22 cellular contexts compared by ENCODE assay signal in genomic region chr19:31648347-31648746, GRCh38.
DNase-seq lines count a peak whose midpoint lies in the region; ATAC-seq and TF ChIP-seq lines count a peak whose summit lies in the region.
"Had no signal": no experiment of that assay in that cellular context is flagged by ENCODE, and none has a peak within 500 bp of the region (broad histone marks: within the 10 kb centered on the region; RNA-seq: fewer than 3 reads in every experiment).

No MANE protein-coding gene starts in this region.

- H4K20me1 ChIP-seq in osteoblast (ENCODE audit: insufficient read depth, low read length), result no peaks in the 10 kb centered on the region

- H3K27ac ChIP-seq in RWPE2 (ENCODE audit: poor library complexity, severe bottlenecking) (no peak overlapping the region), osteoblast (ENCODE audit: low read depth, low read length) (no peak overlapping the region)
- H3K27ac ChIP-seq: ascending aorta, C4-2B, sigmoid colon, VCaP had no signal

- H3K4me3 ChIP-seq in RWPE2 (ENCODE audit: severe bottlenecking) (no peak overlapping the region), cardiac fibroblast (replicated peaks in 1 of 2; ENCODE audit: low read depth in 2 of 2, low read length in 2 of 2) (no peak overlapping the region), osteoblast (ENCODE audit: insufficient read depth, low read length) (no peak overlapping the region)
- H3K4me3 ChIP-seq: ascending aorta, sigmoid colon had no signal

- no peak for TF ChIP-seq CTCF in RWPE2 (IDR thresholded peaks at IDR 0.05; ENCODE audit: poor library complexity, severe bottlenecking)
- TF ChIP-seq CTCF in cardiac fibroblast (IDR thresholded peaks at IDR 0.05; ENCODE audit: low read depth, low read length), result no peak
- no peak for TF ChIP-seq CTCF in osteoblast (IDR thresholded peaks at IDR 0.05; ENCODE audit: extremely low read depth, low read depth, low read length)
- no peak for TF ChIP-seq CTCF in omental fat pad (IDR thresholded peaks at IDR 0.05)

- no peaks in the 10 kb centered on the region for H3K36me3 ChIP-seq in RWPE2 (ENCODE audit: low read depth)
- H3K36me3 ChIP-seq in osteoblast (ENCODE audit: insufficient read depth, low read length), result no peaks in the 10 kb centered on the region
- H3K36me3 ChIP-seq: ascending aorta, sigmoid colon had no signal

- H3K4me1 ChIP-seq in RWPE2 (ENCODE audit: insufficient read depth, poor library complexity, severe bottlenecking) (no peaks in the 10 kb centered on the region), osteoblast (ENCODE audit: insufficient read depth, low read length) (no peaks in the 10 kb centered on the region)
- H3K4me1 ChIP-seq: ascending aorta, sigmoid colon had no signal

- H3K4me2 ChIP-seq in osteoblast (ENCODE audit: insufficient read depth, low read length), result peak overlapping the region; percentile 9

- H2AFZ ChIP-seq in osteoblast (ENCODE audit: low read length), result no peak overlapping the region

- DNase-seq in H4 (ENCODE audit: low spot score) (peak; percentile 58), RWPE2 (ENCODE audit: low spot score) (no peak), cardiac fibroblast (ENCODE audit: low read depth in 2 of 2) (peak; percentile 1 to 5), osteoblast (ENCODE audit: insufficient read length, low spot score, missing footprints) (no peak), islet precursor cell (no peak), omental fat pad (ENCODE audit: low spot score) (no peak)
- DNase-seq: activated CD4-positive, alpha-beta T cell treated with anti-CD3 and anti-CD28 coated beads for 48 hours; Calu3; effector CD8-positive, alpha-beta T cell; foreskin fibroblast; NCI-H1048; NCI-H1694 treated with DMSO at 0.1 percent for 48 hours; NCI-H2171 treated with DMSO at 0.1 percent for 48 hours; NCI-H526; RPMI8226; sigmoid colon had no signal

- H3K79me2 ChIP-seq in osteoblast (ENCODE audit: insufficient read depth, low read length), result no peaks in the 10 kb centered on the region

- H3K9me3 ChIP-seq in RWPE2 (ENCODE audit: severe bottlenecking) (no peaks in the 10 kb centered on the region), osteoblast (ENCODE audit: low read depth, low read length) (no peaks in the 10 kb centered on the region)
- H3K9me3 ChIP-seq: ascending aorta had no signal

- no peaks in the 10 kb centered on the region for H3K27me3 ChIP-seq in RWPE2 (ENCODE audit: insufficient read depth, poor library complexity, severe bottlenecking)
- no peaks in the 10 kb centered on the region for H3K27me3 ChIP-seq in osteoblast (ENCODE audit: insufficient read depth, low read length)
- H3K27me3 ChIP-seq: ascending aorta, sigmoid colon had no signal

- ATAC-seq in RWPE2 (ENCODE audit: low read depth), result 0 out of 3 replicates have a peak, but pooled peaks have one; percentile 38
- no peak for ATAC-seq in GM18502 (IDR thresholded peaks at IDR 0.05; ENCODE audit: poor library complexity, unreplicated experiment)
- ATAC-seq in HG03108 (IDR thresholded peaks at IDR 0.05; ENCODE audit: unreplicated experiment), result no peak
- ATAC-seq in omental fat pad (ENCODE audit: low FRiP score), result no peak
- ATAC-seq: activated naive CD4-positive, alpha-beta T cell treated with anti-CD3 and anti-CD28 coated beads, Interleukin-2, amount 50 U/mL, for 72 hours had no signal

Comparison
In these comparisons a context has a peak if more than half of its experiments do, and no peak if none do; other contexts are left out.
1. DNase-seq: peak in H4 (single experiment) and cardiac fibroblast (2 of 2); none in RWPE2 (single experiment), osteoblast (single experiment), islet precursor cell (single experiment) and omental fat pad (single experiment).